ENCODE assay signal across 7 cellular contexts in the genomic region with DNA sequence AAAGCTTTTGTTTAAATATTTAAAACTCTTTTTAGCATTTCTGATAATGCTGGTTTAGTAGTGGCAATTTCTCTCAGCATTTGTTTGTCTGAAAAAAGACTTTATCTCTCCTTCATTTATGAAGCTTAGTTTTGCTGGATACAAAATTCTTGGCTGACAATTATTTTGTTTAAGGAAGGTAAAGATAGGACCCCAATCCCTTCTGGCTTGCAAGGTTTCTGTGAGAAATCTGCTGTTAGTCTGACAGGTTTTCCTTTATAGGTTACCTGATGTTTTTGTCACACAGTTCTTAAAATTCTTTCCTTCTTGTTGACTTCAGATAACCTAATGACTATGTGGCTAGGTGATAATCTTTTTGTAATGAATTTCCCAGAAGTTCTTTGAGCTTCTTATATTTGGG. TPM values are rescaled to one million over a fixed set of nuclear protein-coding genes. Genes with fewer than 3 reads are reported as not detected.
"Had no signal": no experiment of that assay in that cellular context is flagged by ENCODE, and none has a peak within 500 bp of the region (broad histone marks: within the 10 kb centered on the region; RNA-seq: fewer than 3 reads in every experiment).

No MANE protein-coding gene starts in this region.

RNA-seq across cellular contexts. Expression of gene CXCR2, which starts 3.5 kb away (rescaled TPM):
- total RNA-seq: activated B cell treated with CpG ODN at 0.5 μM for 24 hours; activated CD4-positive, alpha-beta memory T cell treated with anti-CD3 and anti-CD28 coated beads for 36 hours; activated CD8-positive, alpha-beta memory T cell treated with anti-CD3 and anti-CD28 coated beads for 36 hours had no signal

RNA-seq across cellular contexts. Expression of gene CXCR1, which starts 44.5 kb away (rescaled TPM):
- total RNA-seq: activated B cell treated with CpG ODN at 0.5 μM for 24 hours; activated CD4-positive, alpha-beta memory T cell treated with anti-CD3 and anti-CD28 coated beads for 36 hours; activated CD4-positive, alpha-beta T cell treated with anti-CD3 and anti-CD28 coated beads for 36 hours; activated CD4-positive, alpha-beta T cell treated with anti-CD3 and anti-CD28 coated beads, Interleukin-2, amount 10 ng/mL, durations not matched to agents 24 days and 14 days; activated CD8-positive, alpha-beta memory T cell treated with anti-CD3 and anti-CD28 coated beads for 36 hours; activated CD8-positive, alpha-beta T cell treated with anti-CD3 and anti-CD28 coated beads for 36 hours; T-helper 17 cell had no signal

RNA-seq across cellular contexts. Expression of gene RUFY4, which starts 53.2 kb away (rescaled TPM):
- total RNA-seq: activated CD8-positive, alpha-beta memory T cell treated with anti-CD3 and anti-CD28 coated beads for 36 hours had no signal
